Comparison of ENCODE assay signal across 8 cellular contexts in the genomic region with DNA sequence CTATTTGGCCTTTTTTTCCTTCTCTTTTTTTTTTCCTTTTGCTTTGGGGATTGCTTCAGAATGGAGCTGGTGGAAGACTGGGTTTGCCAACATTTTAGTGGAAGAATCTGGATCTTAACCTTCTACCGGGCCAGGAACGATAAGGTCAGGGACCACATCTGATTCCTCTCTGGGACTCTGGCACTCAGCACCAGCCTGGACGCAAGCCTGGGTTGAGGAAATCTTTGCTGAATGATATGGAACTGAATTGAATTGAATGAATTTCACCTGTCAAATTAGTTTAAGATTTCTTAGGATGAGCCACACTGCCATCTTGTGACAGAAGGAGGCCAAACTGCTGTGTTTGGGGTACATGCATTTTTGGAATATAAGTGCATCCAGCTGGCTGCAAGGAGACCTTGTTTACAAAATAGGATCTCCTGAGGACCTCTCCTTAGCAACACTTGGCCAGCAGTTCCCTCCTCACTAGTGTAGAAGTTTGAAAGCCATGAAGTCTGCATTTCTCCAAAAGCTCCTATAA. TPM values are rescaled to one million over a fixed set of nuclear protein-coding genes. Genes with fewer than 3 reads are reported as not detected.
A peak's percentile ranks its signal among the peaks of the same experiment; 100 is the strongest.
DNase-seq lines count a peak whose midpoint lies in the region; ATAC-seq and TF ChIP-seq lines count a peak whose summit lies in the region.

No MANE protein-coding gene starts in this region.

- H3K4me3 ChIP-seq in BE2C (ENCODE audit: low read depth, low read length) (no peak overlapping the region), GM06990 (replicated peaks; ENCODE audit: low read depth, low read length) (no peak overlapping the region), PC-9 (no peak overlapping the region)

- H3K4me1 ChIP-seq in BE2C (no peaks in the 10 kb centered on the region), PC-9 (replicated peaks; ENCODE audit: insufficient read depth) (no peaks in the 10 kb centered on the region), foreskin keratinocyte (no peaks in the 10 kb centered on the region)

- H4K20me1 ChIP-seq in PC-9 (ENCODE audit: insufficient read depth): no peaks in the 10 kb centered on the region

- no peaks in the 10 kb centered on the region for H3K9me2 ChIP-seq in PC-9 (ENCODE audit: insufficient read depth)

- BruUV-seq in PC-9 (replicated peaks; lab: Mats Ljungman, UMichigan): no TSS peak

- no peaks in the 10 kb centered on the region; the same call in 1 of the 2 replicates for H3F3A ChIP-seq in PC-9 (ENCODE audit: insufficient read depth, low read depth)

- no peak for ATAC-seq in foreskin keratinocyte
- ATAC-seq in HG02610 (IDR thresholded peaks at IDR 0.05; ENCODE audit: unreplicated experiment): no peak
- no peak for ATAC-seq in HG03439 (IDR thresholded peaks at IDR 0.05; ENCODE audit: unreplicated experiment)
- no peak for ATAC-seq in GM19395 (IDR thresholded peaks at IDR 0.05; ENCODE audit: unreplicated experiment)

- H2AFZ ChIP-seq in PC-9: no peak overlapping the region

- POLR2A ChIA-PET in PC-9 (lab: Charles Lee; ENCODE audit: unreplicated experiment): interaction anchor here (0.7 kb wide), 1 partner anchor 12 kb away, joined by 6 read pairs; no protein-coding TSS in a partner anchor

- no peak overlapping the region for H3K4me2 ChIP-seq in PC-9

- H3K27me3 ChIP-seq in BE2C (no peaks in the 10 kb centered on the region), GM06990 (replicated peaks; ENCODE audit: control insufficient read depth, insufficient read depth, low read length) (no peaks in the 10 kb centered on the region; the same call in 1 of the 2 replicates), PC-9 (ENCODE audit: insufficient read depth, low read depth) (no peaks in the 10 kb centered on the region), foreskin keratinocyte (peaks cover 2% of the 10 kb centered on the region)

- DNase-seq in BE2C (peak; percentile 5), GM06990 (ENCODE audit: extremely low read depth, insufficient read length) (no peak), PC-9 (no peak), foreskin keratinocyte (peak in 1 of 2 donors; percentile 7)
- no peak for DNase-seq in stimulated activated CD4-positive, alpha-beta T cell treated with anti-CD3 and anti-CD28 coated beads, Interleukin-2, amount 100 ng/mL, for 48 hours

- intact Hi-C loops in PC-9 (cut with micrococcal nuclease; ENCODE audit: unreplicated experiment): no loop called here

- H3K36me3 ChIP-seq in BE2C (peaks cover 45% of the 10 kb centered on the region), GM06990 (ENCODE audit: control insufficient read depth, insufficient read depth, low read length) (no peaks in the 10 kb centered on the region), PC-9 (ENCODE audit: low read depth) (no peaks in the 10 kb centered on the region)

- H3K27ac ChIP-seq in PC-9 (no peak overlapping the region), foreskin keratinocyte (no peak overlapping the region)

- CTCF ChIA-PET in PC-9 (lab: Charles Lee): interaction anchor here (0.6 to 1.5 kb wide), 4 partner anchors 22 to 348 kb away, joined by 3 to 15 read pairs (median 3); no protein-coding TSS in a partner anchor

- peak; percentile 50 for TF ChIP-seq CTCF in BE2C (IDR thresholded peaks at IDR 0.05; ENCODE audit: low read depth, low read length)
- TF ChIP-seq CTCF in GM06990 (IDR thresholded peaks at IDR 0.05; ENCODE audit: insufficient read depth, low read length, poor library complexity, severe bottlenecking): peak; percentile 54
- peak; percentile 68; the same call in 1 of the 2 replicates for TF ChIP-seq CTCF in PC-9 (conservative IDR thresholded peaks at IDR 0.05)
- peak; percentile 62 for TF ChIP-seq CTCF in foreskin keratinocyte (conservative IDR thresholded peaks at IDR 0.05)

- no peaks in the 10 kb centered on the region for H3K9me3 ChIP-seq in BE2C
- H3K9me3 ChIP-seq in PC-9 (ENCODE audit: insufficient read depth, low read depth): no peaks in the 10 kb centered on the region

- H3K79me2 ChIP-seq in PC-9 (ENCODE audit: low read depth): no peaks in the 10 kb centered on the region

RNA-seq across cellular contexts. Expression of a gene that starts 30.4 kb away (rescaled TPM):
- polyA plus RNA-seq in BE2C (2012; ENCODE audit: insufficient read depth, insufficient read length, low read depth): 47.4 TPM
- total RNA-seq in PC-9 (2021) (not detected in 2 replicates), foreskin keratinocyte (not detected in 2 replicates)
- 0.01 TPM in 1 of 2 replicates, not detected in the other for polyA plus RNA-seq in foreskin keratinocyte
